17 cellular contexts compared by ENCODE assay signal in genomic region chr3:129474986-129475804, GRCh38. TPM values are rescaled to one million over a fixed set of nuclear protein-coding genes. Genes with fewer than 3 reads are reported as not detected.
DNase-seq lines count a peak whose midpoint lies in the region; ATAC-seq, FAIRE-seq and TF ChIP-seq lines count a peak whose summit lies in the region.
"Had no signal": no experiment of that assay in that cellular context is flagged by ENCODE, and none has a peak within 500 bp of the region (broad histone marks: within the 10 kb centered on the region; RNA-seq: fewer than 3 reads in every experiment).

No MANE protein-coding gene starts in this region.

- TF ChIP-seq CTCF in IMR-90 (conservative IDR thresholded peaks at IDR 0.05; ENCODE audit: low read depth, low read length), result no peak
- no peak for TF ChIP-seq CTCF in K562 (IDR thresholded peaks at IDR 0.05 in 2 of 3, conservative IDR thresholded peaks at IDR 0.05 in 1 of 3; ENCODE audit: insufficient read depth in 2 of 3, low read depth in 1 of 3, low read length in 3 of 3)

- no peaks in the 10 kb centered on the region for H3K79me2 ChIP-seq in K562 (ENCODE audit: control insufficient read depth, insufficient read depth, low read length)

- H3K9me1 ChIP-seq in IMR-90 (ENCODE audit: insufficient read depth, low read length), result peaks cover 17% of the 10 kb centered on the region
- H3K9me1 ChIP-seq in K562 (ENCODE audit: control insufficient read depth, insufficient read depth, low read length), result no peaks in the 10 kb centered on the region

- no peak overlapping the region for H4K91ac ChIP-seq in IMR-90 (ENCODE audit: insufficient read depth, low read depth, low read length)

- FAIRE-seq in K562 (lab: Jason Lieb, UNC), result no peak

- H3K36me3 ChIP-seq in IMR-90 (ENCODE audit: control insufficient read depth, insufficient read depth, low read length) (peaks cover 15% of the 10 kb centered on the region; the same call in 1 of the 2 replicates), K562 (ENCODE audit: control insufficient read depth, insufficient read depth, low read length) (peaks cover 21% of the 10 kb centered on the region; the same call in 1 of the 3 replicates)

- POLR2A ChIA-PET in IMR-90 (lab: Charles Lee; ENCODE audit: unreplicated experiment), result no interaction called here
- POLR2A ChIA-PET in K562 (lab: Yijun Ruan, JAX), result interaction anchor here (1.0 to 1.3 kb wide), 2 partner anchors 11 to 62 kb away, joined by 5 to 7 read pairs; no protein-coding TSS in a partner anchor

- no peak overlapping the region for H2BK120ac ChIP-seq in IMR-90 (ENCODE audit: low read depth, low read length)

- H3K56ac ChIP-seq in IMR-90 (ENCODE audit: extremely low read depth, insufficient read depth, low read length), result no peak overlapping the region

- DNase-seq in A172 (ENCODE audit: low spot score) (peak; percentile 54), IMR-90 (peak; percentile 8), K562 (ENCODE audit: extremely low read depth in 1 of 4, low spot score in 3 of 4) (no peak), occipital lobe (lab: John Stamatoyannopoulos, UW) (peak; percentile 27), DMS53 treated with DMSO at 0.1 percent for 48 hours (lab: John Stamatoyannopoulos, UW; ENCODE audit: unreplicated experiment) (no peak), COLO668 (lab: John Stamatoyannopoulos, UW; ENCODE audit: unreplicated experiment) (no peak)
- DNase-seq: AML-193; CD8-positive, alpha-beta memory T cell; GOT3; H9 had no signal

- 100% methylated on average over 2 of the region's 10 CpGs; no CpG with 5 or more reads in 1 of the 2 experiments for WGBS in IMR-90 (ENCODE audit: extremely low coverage in 2 of 2, insufficient read length in 1 of 2), 2 experiments
- 73% methylated on average over 10 of the region's 10 CpGs for WGBS in K562 (ENCODE audit: insufficient coverage, low coverage, missing lambda C conversion rate)

- no peak for TF ChIP-seq EP300 in K562 (IDR thresholded peaks at IDR 0.05; ENCODE audit: low read length)

- H3K27ac ChIP-seq in IMR-90 (ENCODE audit: insufficient read depth, low read length) (no peak overlapping the region), K562 (ENCODE audit: extremely low read depth, low read depth, low read length) (no peak overlapping the region)
- H3K27ac ChIP-seq: 22Rv1, BLaER1, KMS-11 had no signal

- H3K4me1 ChIP-seq in IMR-90 (ENCODE audit: control insufficient read depth, insufficient read depth, low read length) (peaks cover 2% of the 10 kb centered on the region; the same call in 1 of the 2 replicates), K562 (replicated peaks in 1 of 2; ENCODE audit: control insufficient read depth in 2 of 2, insufficient read depth in 2 of 2, low read length in 2 of 2) (peaks cover 0 to 3% of the 10 kb centered on the region in 2 experiments; a peak in 3 of 5 replicates)

- TF ChIP-seq POLR2A in IMR-90 (IDR thresholded peaks at IDR 0.05; ENCODE audit: low read depth, low read length) (no peak), K562 (conservative IDR thresholded peaks at IDR 0.05) (no peak)

- H3K9me3 ChIP-seq in IMR-90 (ENCODE audit: control insufficient read depth, insufficient read depth, low read length) (no peaks in the 10 kb centered on the region), K562 (replicated peaks; ENCODE audit: control insufficient read depth, insufficient read depth, low read depth, low read length) (no peaks in the 10 kb centered on the region)
- H3K9me3 ChIP-seq: BLaER1 had no signal

- H4K5ac ChIP-seq in IMR-90 (ENCODE audit: low read depth, low read length), result no peak overlapping the region

- no peak for ATAC-seq in IMR-90 (ENCODE audit: low read depth)
- no peak for ATAC-seq in K562
- no peak for ATAC-seq in activated CD4-positive, CD25-positive, alpha-beta regulatory T cell treated with anti-CD3 and anti-CD28 coated beads, Interleukin-2, amount 50 U/mL, for 24 hours
- no peak for ATAC-seq in GM21576 (IDR thresholded peaks at IDR 0.05; ENCODE audit: unreplicated experiment)

- H3K18ac ChIP-seq in IMR-90 (ENCODE audit: low read depth, low read length), result no peak overlapping the region

- no peak overlapping the region for H3K4ac ChIP-seq in IMR-90 (ENCODE audit: low read depth, low read length)

- no TSS peak for BruUV-seq in IMR-90 (replicated peaks; lab: Mats Ljungman, UMichigan)
- no TSS peak for BruUV-seq in K562 (replicated peaks; lab: Mats Ljungman, UMichigan)

- no peak overlapping the region for H2BK5ac ChIP-seq in IMR-90 (ENCODE audit: low read depth, low read length, poor library complexity, severe bottlenecking)

- H3K27me3 ChIP-seq in IMR-90 (ENCODE audit: control insufficient read depth, insufficient read depth, low read length) (no peaks in the 10 kb centered on the region), K562 (ENCODE audit: control insufficient read depth in 2 of 2, insufficient read depth in 2 of 2, low read length in 2 of 2) (no peaks in the 10 kb centered on the region)
- H3K27me3 ChIP-seq: BLaER1 had no signal

- no peak overlapping the region for H3K4me3 ChIP-seq in IMR-90 (ENCODE audit: insufficient read depth, low read depth, low read length)
- H3K4me3 ChIP-seq in K562, result no peak overlapping the region
- H3K4me3 ChIP-seq: BLaER1 had no signal

- dilution Hi-C loops in IMR-90 (cut with HindIII; ENCODE audit: low sequenced_read_pairs, unreplicated experiment), result no loop called here

- H2BK15ac ChIP-seq in IMR-90 (ENCODE audit: low read depth, low read length), result no peak overlapping the region

- TF ChIP-seq RAD21 in IMR-90 (IDR thresholded peaks at IDR 0.05; ENCODE audit: low read length), result no peak
- no peak for TF ChIP-seq RAD21 in K562 (CRISPR knock-in tag; conservative IDR thresholded peaks at IDR 0.05 in 1 of 2, IDR thresholded peaks at IDR 0.05 in 1 of 2)

- H2AK9ac ChIP-seq in IMR-90 (replicated peaks; ENCODE audit: low read depth, low read length, poor library complexity), result no peak overlapping the region

- no peak overlapping the region for H3K23ac ChIP-seq in IMR-90 (ENCODE audit: low read depth, low read length)

- in situ Hi-C loops in IMR-90 (cut with MboI; ENCODE audit: low sequenced_read_pairs) (no loop called here), K562 (cut with MboI) (no loop called here)

- no peak overlapping the region for H4K8ac ChIP-seq in IMR-90 (ENCODE audit: low read depth in 2 of 2, low read length in 2 of 2)

- H4K20me1 ChIP-seq in IMR-90 (ENCODE audit: insufficient read depth, low read length), result no peaks in the 10 kb centered on the region
- no peaks in the 10 kb centered on the region for H4K20me1 ChIP-seq in K562 (replicated peaks; ENCODE audit: control insufficient read depth, insufficient read depth, low read length)
- H4K20me1 ChIP-seq: BLaER1 had no signal

- peak overlapping the region; percentile 40; the same call in 1 of the 2 replicates for H3K14ac ChIP-seq in IMR-90 (replicated peaks; ENCODE audit: low read depth, low read length)

- H2AFZ ChIP-seq in IMR-90 (replicated peaks; ENCODE audit: low read length, poor library complexity) (no peak overlapping the region), K562 (ENCODE audit: low read depth, low read length) (no peak overlapping the region)

- intact Hi-C loops in IMR-90 (cut with micrococcal nuclease), result no loop called here
- intact Hi-C loops in K562 (cut with micrococcal nuclease), result no loop called here

- no peak overlapping the region for H3K9ac ChIP-seq in IMR-90 (ENCODE audit: low read depth, low read length)
- no peak overlapping the region for H3K9ac ChIP-seq in K562 (ENCODE audit: insufficient read depth in 1 of 2, low read depth in 2 of 2, low read length in 2 of 2)
- H3K9ac ChIP-seq: BLaER1, KMS-11 had no signal

- H3K4me2 ChIP-seq in IMR-90 (ENCODE audit: low read depth, low read length) (no peak overlapping the region), K562 (ENCODE audit: insufficient read depth, low read length) (no peak overlapping the region)
- H3K4me2 ChIP-seq: BLaER1, KMS-11 had no signal

- CTCF ChIA-PET in IMR-90 (lab: Yijun Ruan, JAX), result interaction anchor here (1.2 kb wide), 1 partner anchor 151 kb away, joined by 3 read pairs; no protein-coding TSS in a partner anchor
- CTCF ChIA-PET in K562 (lab: Yijun Ruan, JAX; ENCODE audit: low intra/inter-chr PET ratio), result no interaction called here

- peaks cover 0 to 8% of the 10 kb centered on the region in 2 experiments; a peak in 1 of 4 replicates for H3K79me1 ChIP-seq in IMR-90 (ENCODE audit: low read depth in 1 of 2, low read length in 2 of 2)

- H2AK5ac ChIP-seq in IMR-90 (ENCODE audit: low read depth, low read length), result no peak overlapping the region

- no peak overlapping the region for H2BK20ac ChIP-seq in IMR-90 (ENCODE audit: low read depth, low read length)

RNA-seq across cellular contexts. Expression of gene IFT122, which starts 35.2 kb away (rescaled TPM):
- total RNA-seq in A172 (2014; rRNA removed; shearing (Covaris generic)), result 21.5 and 22.3 TPM in 2 replicates
- total RNA-seq in IMR-90 (2012; rRNA removed) (27.2 and 28.0 TPM in 2 replicates), K562 (2014; rRNA removed) (7.0 and 8.8 TPM in 2 replicates), K562 (2014; rRNA removed; fragmentation: Illumina TruSeq; extraction: Trizol) (7.1 and 8.4 TPM in 2 replicates), K562 (2015; rRNA removed; fragmentation: Illumina TruSeq; extraction: Trizol) (7.7 and 8.2 TPM in 2 replicates), K562 (2021) (11.1 and 12.9 TPM in 2 replicates), occipital lobe (23.7 TPM)
- polyA plus RNA-seq in IMR-90 (2012; rRNA removed) (16.8 and 17.1 TPM in 2 replicates), K562 (2011; rRNA removed) (11.5 and 15.5 TPM in 2 replicates), K562 (2014; fragmentation: Illumina TruSeq; extraction: Trizol) (8.4 and 9.0 TPM in 2 replicates), K562 (2014; fragmentation: Nextera tagmentation; extraction: Ambion mirVana) (1 to 10 TPM; 2.4 to 7.0 TPM), K562 (2014; rRNA removed) (9.6 and 11.1 TPM in 2 replicates)
- polyA plus RNA-seq in IMR-90 (2012; cell fraction: cytosol; rRNA removed), result 12.3 and 16.3 TPM in 2 replicates
- polyA plus RNA-seq in IMR-90 (2012; cell fraction: nucleus; rRNA removed; ENCODE audit: low replicate concordance), result 63.8 and 113 TPM in 2 replicates
- total RNA-seq in K562 (2011; cell fraction: chromatin; rRNA removed; ENCODE audit: low replicate concordance), result 118 and 123 TPM in 2 replicates
- total RNA-seq in K562 (2011; cell fraction: nucleolus; rRNA removed), result 58.6 and 64.5 TPM in 2 replicates
- 64.7 and 77.3 TPM in 2 replicates for total RNA-seq in K562 (2011; cell fraction: nucleoplasm; rRNA removed)
- 11.0 and 12.7 TPM in 2 replicates for polyA plus RNA-seq in K562 (2011; cell fraction: cytosol; rRNA removed)
- 45.8 and 67.6 TPM in 2 replicates for polyA plus RNA-seq in K562 (2011; cell fraction: nucleus; rRNA removed)
- polyA plus RNA-seq in K562 (2012), result 12.8 and 21.8 TPM in 2 replicates
- polyA minus RNA-seq in K562 (2011; rRNA and poly(A)+ RNA removed), result 26.7 and 28.2 TPM in 2 replicates
- 7.8 and 15.9 TPM in 2 replicates for polyA minus RNA-seq in K562 (2011; cell fraction: cytosol; rRNA and poly(A)+ RNA removed)
- polyA minus RNA-seq in K562 (2011; cell fraction: nucleus; rRNA and poly(A)+ RNA removed), result 24.5 and 32.7 TPM in 2 replicates

RNA-seq across cellular contexts. Expression of gene MBD4, which starts 35.4 kb away (rescaled TPM):
- total RNA-seq in A172 (2014; rRNA removed; shearing (Covaris generic)), result 63.0 and 63.3 TPM in 2 replicates
- total RNA-seq in IMR-90 (2012; rRNA removed), result 13.8 and 22.2 TPM in 2 replicates
- polyA plus RNA-seq in IMR-90 (2012; rRNA removed), result 14.9 and 15.0 TPM in 2 replicates
- 6.9 and 10.6 TPM in 2 replicates for polyA plus RNA-seq in IMR-90 (2012; cell fraction: cytosol; rRNA removed)
- 30.3 and 65.5 TPM in 2 replicates for polyA plus RNA-seq in IMR-90 (2012; cell fraction: nucleus; rRNA removed; ENCODE audit: low replicate concordance)
- 34.9 and 102 TPM in 2 replicates for total RNA-seq in K562 (2011; cell fraction: chromatin; rRNA removed; ENCODE audit: low replicate concordance)
- total RNA-seq in K562 (2011; cell fraction: nucleolus; rRNA removed), result 20.8 and 23.4 TPM in 2 replicates
- 40.0 and 49.9 TPM in 2 replicates for total RNA-seq in K562 (2011; cell fraction: nucleoplasm; rRNA removed)
- total RNA-seq in K562 (2014; rRNA removed), result 28.4 and 32.8 TPM in 2 replicates
- 41.7 and 49.6 TPM in 2 replicates for total RNA-seq in K562 (2014; rRNA removed; fragmentation: Illumina TruSeq; extraction: Trizol)
- total RNA-seq in K562 (2015; rRNA removed; fragmentation: Illumina TruSeq; extraction: Trizol), result 47.4 and 55.1 TPM in 2 replicates
- total RNA-seq in K562 (2021), result 36.3 and 37.9 TPM in 2 replicates
- 60.2 and 63.9 TPM in 2 replicates for polyA plus RNA-seq in K562 (2011; rRNA removed)
- 13.2 and 24.9 TPM in 2 replicates for polyA plus RNA-seq in K562 (2011; cell fraction: cytosol; rRNA removed)
- 94.0 and 147 TPM in 2 replicates for polyA plus RNA-seq in K562 (2011; cell fraction: nucleus; rRNA removed)
- 27.5 and 38.7 TPM in 2 replicates for polyA plus RNA-seq in K562 (2012)
- 43.5 and 49.1 TPM in 2 replicates for polyA plus RNA-seq in K562 (2014; fragmentation: Illumina TruSeq; extraction: Trizol)
- 10 to 100 TPM; 13.3 to 16.6 TPM for polyA plus RNA-seq in K562 (2014; fragmentation: Nextera tagmentation; extraction: Ambion mirVana)
- polyA plus RNA-seq in K562 (2014; rRNA removed), result 39.0 and 48.0 TPM in 2 replicates
- 46.8 and 52.4 TPM in 2 replicates for polyA minus RNA-seq in K562 (2011; rRNA and poly(A)+ RNA removed)
- polyA minus RNA-seq in K562 (2011; cell fraction: cytosol; rRNA and poly(A)+ RNA removed), result 12.2 and 21.6 TPM in 2 replicates
- polyA minus RNA-seq in K562 (2011; cell fraction: nucleus; rRNA and poly(A)+ RNA removed), result 42.0 and 96.6 TPM in 2 replicates
- total RNA-seq in occipital lobe, result 29.0 TPM

RNA-seq across cellular contexts. Expression of gene EFCAB12, which starts 46.8 kb away (rescaled TPM):
- 0.05 and 0.10 TPM in 2 replicates for total RNA-seq in A172 (2014; rRNA removed; shearing (Covaris generic))
- total RNA-seq in IMR-90 (2012; rRNA removed) (under 0.01 TPM in 2 replicates), K562 (2014; rRNA removed) (0.45 and 0.54 TPM in 2 replicates), K562 (2014; rRNA removed; fragmentation: Illumina TruSeq; extraction: Trizol) (0.29 and 0.44 TPM in 2 replicates), K562 (2015; rRNA removed; fragmentation: Illumina TruSeq; extraction: Trizol) (0.72 and 0.76 TPM in 2 replicates), K562 (2021) (0.95 and 1.1 TPM in 2 replicates), occipital lobe (0.16 TPM)
- polyA plus RNA-seq in IMR-90 (2012; rRNA removed) (0.09 and 0.17 TPM in 2 replicates), K562 (2011; rRNA removed) (0.56 and 0.57 TPM in 2 replicates), K562 (2014; fragmentation: Illumina TruSeq; extraction: Trizol) (0.76 and 0.95 TPM in 2 replicates), K562 (2014; fragmentation: Nextera tagmentation; extraction: Ambion mirVana) (under 1 TPM in 1 of 2 experiments, not detected in 1; 0.08 TPM), K562 (2014; rRNA removed) (0.56 and 0.69 TPM in 2 replicates)
- 0.02 and 0.04 TPM in 2 replicates for polyA plus RNA-seq in IMR-90 (2012; cell fraction: cytosol; rRNA removed)
- polyA plus RNA-seq in IMR-90 (2012; cell fraction: nucleus; rRNA removed; ENCODE audit: low replicate concordance), result 0.41 and 0.62 TPM in 2 replicates
- total RNA-seq in K562 (2011; cell fraction: chromatin; rRNA removed; ENCODE audit: low replicate concordance), result 2.6 and 4.9 TPM in 2 replicates
- 1.3 and 1.5 TPM in 2 replicates for total RNA-seq in K562 (2011; cell fraction: nucleolus; rRNA removed)
- 2.2 and 4.1 TPM in 2 replicates for total RNA-seq in K562 (2011; cell fraction: nucleoplasm; rRNA removed)
- polyA plus RNA-seq in K562 (2011; cell fraction: cytosol; rRNA removed), result 0.31 and 0.46 TPM in 2 replicates
- polyA plus RNA-seq in K562 (2011; cell fraction: nucleus; rRNA removed), result 2.7 and 8.5 TPM in 2 replicates
- 1.3 and 1.5 TPM in 2 replicates for polyA plus RNA-seq in K562 (2012)
- polyA minus RNA-seq in K562 (2011; rRNA and poly(A)+ RNA removed), result 0.46 and 0.93 TPM in 2 replicates
- not detected in 2 replicates for polyA minus RNA-seq in K562 (2011; cell fraction: cytosol; rRNA and poly(A)+ RNA removed)
- 1.4 and 1.5 TPM in 2 replicates for polyA minus RNA-seq in K562 (2011; cell fraction: nucleus; rRNA and poly(A)+ RNA removed)

RNA-seq across cellular contexts. Expression of gene RHO, which starts 53.2 kb away (rescaled TPM):
- not detected in 2 replicates for total RNA-seq in A172 (2014; rRNA removed; shearing (Covaris generic))
- total RNA-seq in IMR-90 (2012; rRNA removed), result not detected in 2 replicates
- polyA plus RNA-seq in IMR-90 (2012; rRNA removed), result not detected in 2 replicates
- polyA plus RNA-seq in IMR-90 (2012; cell fraction: cytosol; rRNA removed), result not detected in 2 replicates
- 0.03 TPM in 1 of 2 replicates, not detected in the other for polyA plus RNA-seq in IMR-90 (2012; cell fraction: nucleus; rRNA removed; ENCODE audit: low replicate concordance)
- not detected in 2 replicates for total RNA-seq in K562 (2011; cell fraction: chromatin; rRNA removed; ENCODE audit: low replicate concordance)
- not detected in 2 replicates for total RNA-seq in K562 (2011; cell fraction: nucleolus; rRNA removed)
- not detected in 2 replicates for total RNA-seq in K562 (2011; cell fraction: nucleoplasm; rRNA removed)
- total RNA-seq in K562 (2014; rRNA removed), result not detected in 2 replicates
- not detected in 2 replicates for total RNA-seq in K562 (2014; rRNA removed; fragmentation: Illumina TruSeq; extraction: Trizol)
- total RNA-seq in K562 (2015; rRNA removed; fragmentation: Illumina TruSeq; extraction: Trizol), result not detected in 2 replicates
- total RNA-seq in K562 (2021), result not detected in 2 replicates
- polyA plus RNA-seq in K562 (2011; rRNA removed), result not detected in 2 replicates
- not detected in 2 replicates for polyA plus RNA-seq in K562 (2011; cell fraction: cytosol; rRNA removed)
- polyA plus RNA-seq in K562 (2011; cell fraction: nucleus; rRNA removed), result not detected in 2 replicates
- not detected in 2 replicates for polyA plus RNA-seq in K562 (2012)
- polyA plus RNA-seq in K562 (2014; fragmentation: Illumina TruSeq; extraction: Trizol), result not detected in 2 replicates
- polyA plus RNA-seq in K562 (2014; fragmentation: Nextera tagmentation; extraction: Ambion mirVana), result not detected
- not detected in 2 replicates for polyA plus RNA-seq in K562 (2014; rRNA removed)
- polyA minus RNA-seq in K562 (2011; rRNA and poly(A)+ RNA removed), result 0.06 TPM in 1 of 2 replicates, not detected in the other
- not detected in 2 replicates for polyA minus RNA-seq in K562 (2011; cell fraction: cytosol; rRNA and poly(A)+ RNA removed)
- polyA minus RNA-seq in K562 (2011; cell fraction: nucleus; rRNA and poly(A)+ RNA removed), result not detected in 2 replicates
- not detected for total RNA-seq in occipital lobe
- total RNA-seq: CD8-positive, alpha-beta memory T cell; H9; HT-29 had no signal
- polyA plus RNA-seq: CD8-positive, alpha-beta memory T cell; IgD-negative memory B cell had no signal

Comparison
In these comparisons a context has a peak if more than half of its experiments do, and no peak if none do; other contexts are left out.
1. DNase-seq: peak in A172 (single experiment), IMR-90 (single experiment) and occipital lobe (single experiment); none in K562 (0 of 4), DMS53 treated with DMSO at 0.1 percent for 48 hours (single experiment) and COLO668 (single experiment).